14 cellular contexts compared by ENCODE assay signal in the genomic region with DNA sequence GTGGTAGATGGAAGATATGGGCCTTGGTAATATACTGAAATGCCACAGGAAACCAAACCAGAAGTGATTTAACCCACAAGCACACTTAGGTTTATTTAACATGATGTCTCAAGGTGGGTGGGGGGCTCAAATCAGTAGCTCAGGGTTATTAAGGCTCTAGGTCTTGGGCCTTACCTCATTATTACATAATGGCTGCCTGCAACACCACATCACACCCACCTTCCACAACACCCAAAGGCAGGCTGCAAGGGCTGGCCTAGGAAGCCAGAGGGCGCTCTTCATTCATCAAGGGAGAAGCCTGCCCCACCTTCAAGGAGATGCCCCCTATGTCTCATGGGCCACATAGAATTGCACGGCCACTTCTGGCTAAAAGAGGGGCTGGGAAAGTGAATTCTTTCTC. TPM values are rescaled to one million over a fixed set of nuclear protein-coding genes. Genes with fewer than 3 reads are reported as not detected.
DNase-seq lines count a peak whose midpoint lies in the region; ATAC-seq and TF ChIP-seq lines count a peak whose summit lies in the region.
"Had no signal": no experiment of that assay in that cellular context is flagged by ENCODE, and none has a peak within 500 bp of the region (broad histone marks: within the 10 kb centered on the region; RNA-seq: fewer than 3 reads in every experiment).

No MANE protein-coding gene starts in this region.

- TF ChIP-seq CTCF in BE2C (IDR thresholded peaks at IDR 0.05; ENCODE audit: low read depth, low read length), result 0 out of 2 replicates have a peak, but pooled peaks have one; percentile 16
- peak; percentile 20; the same call in 1 of the 2 replicates for TF ChIP-seq CTCF in GM12875 (IDR thresholded peaks at IDR 0.05; ENCODE audit: borderline replicate concordance, insufficient read depth, low read depth, low read length)
- peak; percentile 45 for TF ChIP-seq CTCF in activated CD8-positive, alpha-beta T cell treated with anti-CD3 and anti-CD28 coated beads for 36 hours (IDR thresholded peaks at IDR 0.05)
- TF ChIP-seq CTCF in coronary artery (IDR thresholded peaks at IDR 0.05), result no peak

- H3K36me3 ChIP-seq in BE2C, result no peaks in the 10 kb centered on the region

- POLR2A ChIA-PET in activated CD8-positive, alpha-beta T cell treated with anti-CD3 and anti-CD28 coated beads for 36 hours (lab: Charles Lee), result interaction anchor here (1.1 to 1.3 kb wide), 2 partner anchors 14 to 18 kb away, joined by 3 to 4 read pairs; no protein-coding TSS in a partner anchor

- no peak overlapping the region for H3K4me3 Mint-ChIP-seq in activated CD8-positive, alpha-beta T cell treated with anti-CD3 and anti-CD28 coated beads for 36 hours
- H3K4me3 Mint-ChIP-seq: CD4-positive, CD25-positive, alpha-beta regulatory T cell; effector memory CD8-positive, alpha-beta T cell had no signal

- no peak for DNase-seq in BE2C
- DNase-seq in activated CD8-positive, alpha-beta T cell treated with anti-CD3 and anti-CD28 coated beads for 36 hours, result peak; percentile 55
- DNase-seq in coronary artery (ENCODE audit: low spot score), result no peak
- no peak for DNase-seq in NCI-H2029 (lab: John Stamatoyannopoulos, UW)
- no peak for DNase-seq in T1000 (lab: John Stamatoyannopoulos, UW)
- DNase-seq: effector memory CD8-positive, alpha-beta T cell; NCI-H510A had no signal

- no peak overlapping the region for H3K27ac Mint-ChIP-seq in activated CD8-positive, alpha-beta T cell treated with anti-CD3 and anti-CD28 coated beads for 36 hours
- H3K27ac Mint-ChIP-seq: CD4-positive, CD25-positive, alpha-beta regulatory T cell; effector memory CD8-positive, alpha-beta T cell had no signal

- no peaks in the 10 kb centered on the region for H3K9me3 ChIP-seq in BE2C

- H3K9me3 Mint-ChIP-seq in activated CD8-positive, alpha-beta T cell treated with anti-CD3 and anti-CD28 coated beads for 36 hours, result peaks cover 7% of the 10 kb centered on the region
- H3K9me3 Mint-ChIP-seq: effector memory CD8-positive, alpha-beta T cell had no signal

- no peaks in the 10 kb centered on the region for H3K4me1 ChIP-seq in BE2C

- H3K36me3 Mint-ChIP-seq in activated CD8-positive, alpha-beta T cell treated with anti-CD3 and anti-CD28 coated beads for 36 hours (ENCODE audit: low read depth), result no peaks in the 10 kb centered on the region
- H3K36me3 Mint-ChIP-seq: CD4-positive, CD25-positive, alpha-beta regulatory T cell had no signal

- no peaks in the 10 kb centered on the region for H3K27me3 Mint-ChIP-seq in activated CD8-positive, alpha-beta T cell treated with anti-CD3 and anti-CD28 coated beads for 36 hours

- no peak overlapping the region for H3K4me3 ChIP-seq in BE2C (ENCODE audit: low read depth, low read length)
- no peak overlapping the region for H3K4me3 ChIP-seq in GM12875 (ENCODE audit: low read depth, low read length)
- no peak overlapping the region for H3K4me3 ChIP-seq in coronary artery
- H3K4me3 ChIP-seq: lung had no signal

- peak; percentile 65 for ATAC-seq in activated CD8-positive, alpha-beta T cell treated with anti-CD3 and anti-CD28 coated beads for 36 hours
- ATAC-seq: effector memory CD8-positive, alpha-beta T cell had no signal

- peaks cover 31% of the 10 kb centered on the region for H3K27me3 ChIP-seq in BE2C

- CTCF ChIA-PET in activated CD8-positive, alpha-beta T cell treated with anti-CD3 and anti-CD28 coated beads for 36 hours (lab: Charles Lee), result interaction anchor here (0.6 to 2.9 kb wide), 16 partner anchors 10 to 176 kb away, joined by 3 to 23 read pairs (median 5); a partner anchor contains a TSS

- no peak overlapping the region for H3K27ac ChIP-seq in coronary artery

- intact Hi-C loops in activated CD8-positive, alpha-beta T cell treated with anti-CD3 and anti-CD28 coated beads for 36 hours (cut with micrococcal nuclease), result no loop called here

- H3K4me1 Mint-ChIP-seq in activated CD8-positive, alpha-beta T cell treated with anti-CD3 and anti-CD28 coated beads for 36 hours (ENCODE audit: low read depth), result peaks cover 7% of the 10 kb centered on the region
- H3K4me1 Mint-ChIP-seq: CD4-positive, CD25-positive, alpha-beta regulatory T cell had no signal

RNA-seq across cellular contexts. Expression of a gene that starts 6.0 kb away (rescaled TPM):
- not detected for polyA plus RNA-seq in BE2C (2012; ENCODE audit: insufficient read depth, insufficient read length, low read depth)
- total RNA-seq in activated CD8-positive, alpha-beta T cell treated with anti-CD3 and anti-CD28 coated beads for 36 hours, result 1 to 10 TPM in 1 of 2 experiments, not detected in 1; 1.1 TPM
- total RNA-seq: astrocyte; CD4-positive, CD25-positive, alpha-beta regulatory T cell; M059J; omental fat pad; SK-MEL-5 had no signal
- polyA plus RNA-seq: CD4-positive, CD25-positive, alpha-beta regulatory T cell had no signal

RNA-seq across cellular contexts. Expression of a gene that starts 9.5 kb away (rescaled TPM):
- not detected for polyA plus RNA-seq in BE2C (2012; ENCODE audit: insufficient read depth, insufficient read length, low read depth)
- total RNA-seq in activated CD8-positive, alpha-beta T cell treated with anti-CD3 and anti-CD28 coated beads for 36 hours, result not detected
- total RNA-seq: astrocyte; CD4-positive, CD25-positive, alpha-beta regulatory T cell; lung; omental fat pad; SK-MEL-5 had no signal
- polyA plus RNA-seq: CD4-positive, CD25-positive, alpha-beta regulatory T cell; lung had no signal

RNA-seq across cellular contexts. Expression of a gene that starts 35.5 kb away (rescaled TPM):
- polyA plus RNA-seq in BE2C (2012; ENCODE audit: insufficient read depth, insufficient read length, low read depth), result not detected
- total RNA-seq in activated CD8-positive, alpha-beta T cell treated with anti-CD3 and anti-CD28 coated beads for 36 hours, result 100 to 1,000 TPM; 123 to 134 TPM
- total RNA-seq: astrocyte had no signal

RNA-seq across cellular contexts. Expression of a gene that starts 43.4 kb away (rescaled TPM):
- not detected for polyA plus RNA-seq in BE2C (2012; ENCODE audit: insufficient read depth, insufficient read length, low read depth)
- 10 to 100 TPM; 48.7 to 52.9 TPM for total RNA-seq in activated CD8-positive, alpha-beta T cell treated with anti-CD3 and anti-CD28 coated beads for 36 hours
- total RNA-seq: astrocyte, M059J, SK-MEL-5 had no signal

RNA-seq across cellular contexts. Expression of a gene that starts 45.1 kb away (rescaled TPM):
- polyA plus RNA-seq in BE2C (2012; ENCODE audit: insufficient read depth, insufficient read length, low read depth), result not detected
- total RNA-seq in activated CD8-positive, alpha-beta T cell treated with anti-CD3 and anti-CD28 coated beads for 36 hours, result not detected
- total RNA-seq: astrocyte; CD4-positive, CD25-positive, alpha-beta regulatory T cell had no signal
- polyA plus RNA-seq: CD4-positive, CD25-positive, alpha-beta regulatory T cell had no signal
